In the genomic region with DNA sequence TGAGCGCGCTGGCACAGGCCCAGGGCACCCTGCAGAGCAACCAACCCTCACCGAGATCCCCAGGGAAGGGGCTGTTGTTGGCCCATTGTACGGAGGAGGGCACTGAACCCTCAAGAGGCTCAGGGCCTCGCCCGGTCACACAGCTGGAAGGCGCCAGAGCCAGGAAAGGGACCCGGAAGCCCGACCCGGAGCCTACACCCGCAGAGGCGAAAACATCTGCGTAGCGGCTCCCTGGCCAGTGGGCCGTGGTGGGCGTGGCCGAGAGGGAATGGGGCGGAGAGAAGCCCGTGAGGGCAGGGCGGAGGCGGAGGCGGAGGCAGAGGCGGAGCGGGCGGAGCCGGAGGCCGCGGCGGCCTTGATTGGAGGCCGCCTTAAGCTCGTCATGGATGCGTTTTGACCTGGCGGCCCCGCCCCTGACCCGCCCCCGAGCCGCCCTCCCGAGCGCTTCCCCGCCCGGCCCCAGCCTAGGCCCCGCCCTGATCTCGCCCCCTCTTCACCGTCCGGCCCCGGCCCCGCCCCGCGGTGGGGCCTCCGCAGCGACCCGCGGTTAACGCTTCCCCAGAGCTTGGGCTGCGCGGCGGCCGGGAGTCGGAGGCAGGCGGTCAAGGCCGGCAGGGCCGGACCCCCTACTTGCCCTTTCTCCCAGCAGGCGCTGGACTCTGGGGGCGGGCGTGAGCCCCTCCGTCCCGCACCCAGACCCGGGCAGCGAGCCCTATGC, we compare ENCODE assay signal across 8 cellular contexts. TPM values are rescaled to one million over a fixed set of nuclear protein-coding genes. Genes with fewer than 3 reads are reported as not detected.
DNase-seq lines count a peak whose midpoint lies in the region; ATAC-seq and TF ChIP-seq lines count a peak whose summit lies in the region.

No MANE protein-coding gene starts in this region.

- peaks cover 0 to 17% (median 14%) of the 10 kb centered on the region in 6 donors for H3K36me3 ChIP-seq in spleen

- peaks cover 5 to 70% (median 46%) of the 10 kb centered on the region in 6 donors for H3K4me1 ChIP-seq in spleen

- ATAC-seq in GM18909 (IDR thresholded peaks at IDR 0.05; ENCODE audit: poor library complexity, unreplicated experiment) (peak; percentile 65), HG03139 (IDR thresholded peaks at IDR 0.05; ENCODE audit: unreplicated experiment) (peak; percentile 46), WTC11 (peak; percentile 83)

- H3K4me3 ChIP-seq in cardiac fibroblast (replicated peaks in 1 of 2; ENCODE audit: low read depth in 2 of 2, low read length in 2 of 2) (peak overlapping the region; percentile 60 to 66), spleen (peak overlapping the region; percentile 47 to 73 (median 64))

- peaks cover 16% of the 10 kb centered on the region for H3K4me1 Mint-ChIP-seq in WTC11

- H3K36me3 Mint-ChIP-seq in WTC11, result peaks cover 12% of the 10 kb centered on the region

- H3K27me3 Mint-ChIP-seq in WTC11 (ENCODE audit: low read depth), result peaks cover 19% of the 10 kb centered on the region

- H3K27me3 ChIP-seq in spleen (replicated peaks in 1 of 7), result no peaks in the 10 kb centered on the region

- TF ChIP-seq CTCF in WTC11 (IDR thresholded peaks at IDR 0.05) (no peak), cardiac fibroblast (IDR thresholded peaks at IDR 0.05; ENCODE audit: low read depth, low read length) (no peak), spleen (IDR thresholded peaks at IDR 0.05 in 8 of 11, conservative IDR thresholded peaks at IDR 0.05 in 3 of 11) (peak in 3 of 11 experiments; percentile 22 to 39 (median 24))

- no peaks in the 10 kb centered on the region for H3K9me3 ChIP-seq in spleen

- peak; percentile 62 to 75 (median 62) for TF ChIP-seq POLR2A in spleen (IDR thresholded peaks at IDR 0.05)

- intact Hi-C loops in spleen (cut with DNase I; ENCODE audit: low total_unique reads), result loop anchor here (5.0 kb wide), 2 partner anchors 127 to 292 kb away; no protein-coding TSS in a partner anchor

- DNase-seq in AG08395 (ENCODE audit: low spot score) (peak; percentile 97), NCI-H2196 treated with DMSO at 0.1 percent for 48 hours (lab: John Stamatoyannopoulos, UW; ENCODE audit: unreplicated experiment) (peak; percentile 94), WTC11 (ENCODE audit: low spot score) (peak; percentile 98), cardiac fibroblast (ENCODE audit: low read depth in 2 of 2) (peak; percentile 96 to 99), iris pigment epithelial cell (ENCODE audit: low read depth) (peak; percentile 95), spleen (peak; percentile 100)

- WGBS in spleen, 5 donors, result 1 to 2% (median 1%) methylated on average over 30 to 69 of the region's 69 CpGs

- POLR2A ChIA-PET in WTC11 (lab: Charles Lee), result interaction anchor here (0.6 to 0.9 kb wide), 2 partner anchors 22 to 108 kb away, joined by 4 read pairs; no protein-coding TSS in a partner anchor

- no peaks in the 10 kb centered on the region for H3K9me3 Mint-ChIP-seq in WTC11

- H3K4me3 Mint-ChIP-seq in WTC11, result peak overlapping the region; percentile 79

- CTCF ChIA-PET in WTC11 (lab: Charles Lee), result interaction anchor here (0.6 to 3.1 kb wide), 36 partner anchors 9 to 584 kb away, joined by 3 to 20 read pairs (median 4); a partner anchor contains a TSS

- H3K27ac ChIP-seq in spleen, result peak overlapping the region; percentile 89 to 98 (median 94)

- no peak overlapping the region for H3K27ac Mint-ChIP-seq in WTC11

TF ChIP-seq in WTC11, 78 proteins besides CTCF, POLR2A, EP300 and RAD21 (continues in another document):
- TF ChIP-seq PRRX2 (CRISPR knock-in tag; IDR thresholded peaks at IDR 0.05) (no peak), NFYB (CRISPR knock-in tag; conservative IDR thresholded peaks at IDR 0.05; ENCODE audit: low read depth) (peak; percentile 38), GABPB1 (CRISPR knock-in tag; IDR thresholded peaks at IDR 0.05) (peak; percentile 10; the same call in 1 of the 2 replicates), NFE2L1 (CRISPR knock-in tag; IDR thresholded peaks at IDR 0.05) (no peak), MXD4 (CRISPR knock-in tag; IDR thresholded peaks at IDR 0.05; ENCODE audit: borderline replicate concordance) (no peak), IRF2 (CRISPR knock-in tag; IDR thresholded peaks at IDR 0.05; ENCODE audit: borderline replicate concordance, low read depth) (no peak), NR1H2 (CRISPR knock-in tag; IDR thresholded peaks at IDR 0.05) (no peak), SP1 (CRISPR knock-in tag; conservative IDR thresholded peaks at IDR 0.05) (peak; percentile 100), ZNF317 (CRISPR knock-in tag; IDR thresholded peaks at IDR 0.05; ENCODE audit: borderline replicate concordance, low read depth) (no peak), GRHL2 (CRISPR knock-in tag; IDR thresholded peaks at IDR 0.05; ENCODE audit: insufficient replicate concordance, severe bottlenecking) (no peak), ZNF263 (CRISPR knock-in tag; IDR thresholded peaks at IDR 0.05; ENCODE audit: low read depth) (no peak), NR2C2 (CRISPR knock-in tag; IDR thresholded peaks at IDR 0.05) (no peak), CREM (CRISPR knock-in tag; IDR thresholded peaks at IDR 0.05) (0 out of 2 replicates have a peak, but pooled peaks have one; percentile 55), ESRRA (CRISPR knock-in tag; IDR thresholded peaks at IDR 0.05; ENCODE audit: borderline replicate concordance) (no peak), EMX1 (CRISPR knock-in tag; IDR thresholded peaks at IDR 0.05) (no peak), JUN (CRISPR knock-in tag; IDR thresholded peaks at IDR 0.05) (no peak)
- TF ChIP-seq, protein P1, sequence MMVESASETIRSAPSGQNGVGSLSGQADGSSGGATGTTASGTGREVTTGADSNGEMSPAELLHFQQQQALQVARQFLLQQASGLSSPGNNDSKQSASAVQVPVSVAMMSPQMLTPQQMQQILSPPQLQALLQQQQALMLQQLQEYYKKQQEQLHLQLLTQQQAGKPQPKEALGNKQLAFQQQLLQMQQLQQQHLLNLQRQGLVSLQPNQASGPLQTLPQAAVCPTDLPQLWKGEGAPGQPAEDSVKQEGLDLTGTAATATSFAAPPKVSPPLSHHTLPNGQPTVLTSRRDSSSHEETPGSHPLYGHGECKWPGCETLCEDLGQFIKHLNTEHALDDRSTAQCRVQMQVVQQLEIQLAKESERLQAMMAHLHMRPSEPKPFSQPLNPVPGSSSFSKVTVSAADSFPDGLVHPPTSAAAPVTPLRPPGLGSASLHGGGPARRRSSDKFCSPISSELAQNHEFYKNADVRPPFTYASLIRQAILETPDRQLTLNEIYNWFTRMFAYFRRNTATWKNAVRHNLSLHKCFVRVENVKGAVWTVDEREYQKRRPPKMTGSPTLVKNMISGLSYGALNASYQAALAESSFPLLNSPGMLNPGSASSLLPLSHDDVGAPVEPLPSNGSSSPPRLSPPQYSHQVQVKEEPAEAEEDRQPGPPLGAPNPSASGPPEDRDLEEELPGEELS (CRISPR knock-in tag; IDR thresholded peaks at IDR 0.05), result peak; percentile 30; the same call in 1 of the 2 replicates
- TF ChIP-seq, protein P2, sequence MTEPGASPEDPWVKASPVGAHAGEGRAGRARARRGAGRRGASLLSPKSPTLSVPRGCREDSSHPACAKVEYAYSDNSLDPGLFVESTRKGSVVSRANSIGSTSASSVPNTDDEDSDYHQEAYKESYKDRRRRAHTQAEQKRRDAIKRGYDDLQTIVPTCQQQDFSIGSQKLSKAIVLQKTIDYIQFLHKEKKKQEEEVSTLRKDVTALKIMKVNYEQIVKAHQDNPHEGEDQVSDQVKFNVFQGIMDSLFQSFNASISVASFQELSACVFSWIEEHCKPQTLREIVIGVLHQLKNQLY (CRISPR knock-in tag; IDR thresholded peaks at IDR 0.05), result no peak
- TF ChIP-seq, protein P3, sequence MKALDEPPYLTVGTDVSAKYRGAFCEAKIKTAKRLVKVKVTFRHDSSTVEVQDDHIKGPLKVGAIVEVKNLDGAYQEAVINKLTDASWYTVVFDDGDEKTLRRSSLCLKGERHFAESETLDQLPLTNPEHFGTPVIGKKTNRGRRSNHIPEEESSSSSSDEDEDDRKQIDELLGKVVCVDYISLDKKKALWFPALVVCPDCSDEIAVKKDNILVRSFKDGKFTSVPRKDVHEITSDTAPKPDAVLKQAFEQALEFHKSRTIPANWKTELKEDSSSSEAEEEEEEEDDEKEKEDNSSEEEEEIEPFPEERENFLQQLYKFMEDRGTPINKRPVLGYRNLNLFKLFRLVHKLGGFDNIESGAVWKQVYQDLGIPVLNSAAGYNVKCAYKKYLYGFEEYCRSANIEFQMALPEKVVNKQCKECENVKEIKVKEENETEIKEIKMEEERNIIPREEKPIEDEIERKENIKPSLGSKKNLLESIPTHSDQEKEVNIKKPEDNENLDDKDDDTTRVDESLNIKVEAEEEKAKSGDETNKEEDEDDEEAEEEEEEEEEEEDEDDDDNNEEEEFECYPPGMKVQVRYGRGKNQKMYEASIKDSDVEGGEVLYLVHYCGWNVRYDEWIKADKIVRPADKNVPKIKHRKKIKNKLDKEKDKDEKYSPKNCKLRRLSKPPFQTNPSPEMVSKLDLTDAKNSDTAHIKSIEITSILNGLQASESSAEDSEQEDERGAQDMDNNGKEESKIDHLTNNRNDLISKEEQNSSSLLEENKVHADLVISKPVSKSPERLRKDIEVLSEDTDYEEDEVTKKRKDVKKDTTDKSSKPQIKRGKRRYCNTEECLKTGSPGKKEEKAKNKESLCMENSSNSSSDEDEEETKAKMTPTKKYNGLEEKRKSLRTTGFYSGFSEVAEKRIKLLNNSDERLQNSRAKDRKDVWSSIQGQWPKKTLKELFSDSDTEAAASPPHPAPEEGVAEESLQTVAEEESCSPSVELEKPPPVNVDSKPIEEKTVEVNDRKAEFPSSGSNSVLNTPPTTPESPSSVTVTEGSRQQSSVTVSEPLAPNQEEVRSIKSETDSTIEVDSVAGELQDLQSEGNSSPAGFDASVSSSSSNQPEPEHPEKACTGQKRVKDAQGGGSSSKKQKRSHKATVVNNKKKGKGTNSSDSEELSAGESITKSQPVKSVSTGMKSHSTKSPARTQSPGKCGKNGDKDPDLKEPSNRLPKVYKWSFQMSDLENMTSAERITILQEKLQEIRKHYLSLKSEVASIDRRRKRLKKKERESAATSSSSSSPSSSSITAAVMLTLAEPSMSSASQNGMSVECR (CRISPR knock-in tag; IDR thresholded peaks at IDR 0.05; ENCODE audit: borderline replicate concordance), result no peak

RNA-seq across cellular contexts. Expression of a gene that starts 2.1 kb away (rescaled TPM):
- 20.0 to 20.8 TPM (median 20.2 TPM) in 3 replicates for total RNA-seq in WTC11 (2021)
- 10 to 100 TPM in 4 of 7 donors, 1 to 10 TPM in 3; 8.5 to 15.7 (median 12.0) TPM for total RNA-seq in spleen
- 10 to 100 TPM; 10.6 to 13.1 (median 12.6) TPM for polyA plus RNA-seq in spleen

RNA-seq across cellular contexts. Expression of a gene that starts 10.5 kb away (rescaled TPM):
- total RNA-seq in WTC11 (2021) (32.5 to 43.3 TPM (median 33.8 TPM) in 3 replicates), spleen (10 to 100 TPM; 69.8 to 91.0 (median 78.2) TPM)
- 100 to 1,000 TPM in 1 of 3 donors, 10 to 100 TPM in 2; 46.0 to 127 (median 66.9) TPM for polyA plus RNA-seq in spleen

RNA-seq across cellular contexts. Expression of a gene that starts 22.7 kb away (rescaled TPM):
- total RNA-seq in WTC11 (2021), result 115 to 136 TPM (median 123 TPM) in 3 replicates
- 10 to 100 TPM in 3 of 7 donors, 1 to 10 TPM in 4; 1.2 to 16.7 (median 6.8) TPM for total RNA-seq in spleen
- 10 to 100 TPM; 10.9 to 14.7 (median 13.1) TPM for polyA plus RNA-seq in spleen

Comparison
In these comparisons a context has a peak if more than half of its experiments do, and no peak if none do; other contexts are left out.
1. Peak in every context shown above with its lines: DNase-seq, ATAC-seq, H3K4me3 ChIP-seq and H3K27ac ChIP-seq.